Comparison of ENCODE assay signal across 8 cellular contexts in the genomic region with DNA sequence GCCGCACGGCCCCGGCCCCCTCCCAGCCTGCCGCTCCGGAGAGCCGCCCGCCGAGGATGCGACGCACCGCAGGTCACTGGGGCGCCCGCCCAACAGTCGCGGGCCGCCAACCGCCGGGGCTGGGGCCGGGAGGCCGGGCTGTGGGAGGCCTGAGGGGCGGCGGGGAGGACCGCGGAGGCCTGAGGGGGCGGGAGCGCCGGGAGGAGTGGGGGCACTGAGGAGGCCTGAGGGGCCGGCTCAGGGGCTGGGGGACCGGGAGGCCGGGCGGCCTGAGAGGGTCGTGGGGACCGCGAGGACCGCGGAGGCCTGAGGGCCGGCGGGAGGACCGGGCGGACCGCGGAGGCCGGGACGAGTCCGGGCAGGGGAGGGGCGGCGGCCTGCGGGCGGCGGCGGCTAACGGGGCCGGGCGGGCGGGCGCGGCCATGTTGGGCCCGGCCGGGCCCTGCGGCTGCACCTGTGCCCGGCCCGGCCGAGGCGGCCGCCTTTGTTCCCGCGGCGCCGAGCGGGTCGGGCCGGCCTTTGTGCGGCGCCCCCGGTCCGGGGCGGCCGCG. TPM values are rescaled to one million over a fixed set of nuclear protein-coding genes. Genes with fewer than 3 reads are reported as not detected.
DNase-seq lines count a peak whose midpoint lies in the region; ATAC-seq and TF ChIP-seq lines count a peak whose summit lies in the region.

No MANE protein-coding gene starts in this region.

- no peak overlapping the region for H3K27ac Mint-ChIP-seq in Caco-2 (ENCODE audit: unreplicated experiment)
- no peak overlapping the region for H3K27ac Mint-ChIP-seq in activated T-helper 17 cell treated with anti-CD3 and anti-CD28 coated beads, Interleukin-2, amount 50 U/mL, for 72 hours

- H3K4me3 Mint-ChIP-seq in Caco-2 (ENCODE audit: unreplicated experiment): peak overlapping the region; percentile 24
- H3K4me3 Mint-ChIP-seq in activated T-helper 17 cell treated with anti-CD3 and anti-CD28 coated beads, Interleukin-2, amount 50 U/mL, for 72 hours: no peak overlapping the region

- H3K9me3 ChIP-seq in Caco-2 (no peaks in the 10 kb centered on the region), lung (ENCODE audit: control insufficient read depth in 2 of 2, insufficient read depth in 1 of 2, low read length in 1 of 2) (no peaks in the 10 kb centered on the region), aorta (ENCODE audit: control insufficient read depth, low read length) (no peaks in the 10 kb centered on the region)

- peaks cover 18% of the 10 kb centered on the region for H3K4me1 Mint-ChIP-seq in Caco-2 (ENCODE audit: low read depth, unreplicated experiment)
- H3K4me1 Mint-ChIP-seq in activated T-helper 17 cell treated with anti-CD3 and anti-CD28 coated beads, Interleukin-2, amount 50 U/mL, for 72 hours: peaks cover 27% of the 10 kb centered on the region

- no peaks in the 10 kb centered on the region for H3K9me3 Mint-ChIP-seq in Caco-2 (ENCODE audit: unreplicated experiment)
- H3K9me3 Mint-ChIP-seq in activated T-helper 17 cell treated with anti-CD3 and anti-CD28 coated beads, Interleukin-2, amount 50 U/mL, for 72 hours: no peaks in the 10 kb centered on the region

- intact Hi-C loops in Caco-2 (cut with micrococcal nuclease; ENCODE audit: unreplicated experiment): loop anchor here (2.0 to 5.0 kb wide), 2 partner anchors 27 to 41 kb away; no protein-coding TSS in a partner anchor
- intact Hi-C loops in aorta (cut with DNase I): loop anchor here (2.0 kb wide), 1 partner anchor 15 kb away; a partner anchor contains a TSS

- H3K27me3 Mint-ChIP-seq in Caco-2 (ENCODE audit: insufficient read depth, unreplicated experiment): no peaks in the 10 kb centered on the region
- no peaks in the 10 kb centered on the region for H3K27me3 Mint-ChIP-seq in activated T-helper 17 cell treated with anti-CD3 and anti-CD28 coated beads, Interleukin-2, amount 50 U/mL, for 72 hours

- H3K4me1 ChIP-seq in Caco-2 (peaks cover 48% of the 10 kb centered on the region), lung (ENCODE audit: control insufficient read depth in 2 of 2, insufficient read depth in 2 of 2, low read length in 2 of 2) (peaks cover 1 to 2% of the 10 kb centered on the region in 2 donors), aorta (ENCODE audit: control insufficient read depth in 1 of 2, insufficient read depth in 2 of 2, low read length in 2 of 2) (no peaks in the 10 kb centered on the region)

- no peaks in the 10 kb centered on the region for H3K36me3 ChIP-seq in Caco-2 (ENCODE audit: control insufficient read depth, insufficient read depth, low read length)
- H3K36me3 ChIP-seq in lung (ENCODE audit: control insufficient read depth in 2 of 2, insufficient read depth in 2 of 2, low read length in 2 of 2): no peaks in the 10 kb centered on the region
- no peaks in the 10 kb centered on the region for H3K36me3 ChIP-seq in aorta (ENCODE audit: control insufficient read depth in 1 of 2, insufficient read depth in 2 of 2, low read length in 1 of 2)

- H3K27ac ChIP-seq in lung (ENCODE audit: low read depth in 1 of 2, low read length in 1 of 2) (peak overlapping the region; percentile 80 to 92), aorta (ENCODE audit: low read depth in 1 of 2, low read length in 2 of 2) (peak overlapping the region; percentile 30 to 41)

- TF ChIP-seq CTCF in Caco-2 (IDR thresholded peaks at IDR 0.05; ENCODE audit: insufficient read depth in 1 of 2, low read depth in 1 of 2, low read length in 1 of 2, severe bottlenecking in 1 of 2, unreplicated experiment in 1 of 2) (no peak), cardiac fibroblast (IDR thresholded peaks at IDR 0.05; ENCODE audit: low read depth, low read length) (no peak), lung (IDR thresholded peaks at IDR 0.05; ENCODE audit: control extremely low read depth, extremely low read depth) (no peak)

- peak; percentile 5 for ATAC-seq in GM19452 (IDR thresholded peaks at IDR 0.05; ENCODE audit: unreplicated experiment)
- peak; percentile 1 for ATAC-seq in HG03565 (IDR thresholded peaks at IDR 0.05; ENCODE audit: unreplicated experiment)
- ATAC-seq in lung (ENCODE audit: insufficient read depth, low FRiP score): no peak
- ATAC-seq in aorta (ENCODE audit: low FRiP score): peak; percentile 11
- ATAC-seq in activated T-helper 17 cell treated with anti-CD3 and anti-CD28 coated beads, Interleukin-2, amount 50 U/mL, for 72 hours (replicated peaks): no peak

- BruUV-seq in Caco-2 (replicated peaks; lab: Mats Ljungman, UMichigan): no TSS peak

- H3K4me3 ChIP-seq in Caco-2 (ENCODE audit: low read depth, low read length) (peak overlapping the region; percentile 47), cardiac fibroblast (replicated peaks in 1 of 2; ENCODE audit: low read depth in 2 of 2, low read length in 2 of 2) (peak overlapping the region; percentile 51 to 71), lung (peak overlapping the region; percentile 88), aorta (ENCODE audit: low read length in 2 of 2) (peak overlapping the region; percentile 87 to 100)

- POLR2A ChIA-PET in Caco-2 (lab: Charles Lee): no interaction called here

- WGBS in lung, 2 donors: 0 to 1% methylated on average over 23 to 79 of the region's 79 CpGs
- 0% methylated on average over 14 to 79 of the region's 79 CpGs for WGBS in aorta, 2 donors

- DNase-seq in Caco-2 (peak in 1 of 2 experiments; percentile 65), cardiac fibroblast (ENCODE audit: low read depth in 2 of 2) (no peak), lung (ENCODE audit: low spot score) (no peak), aorta (peak in 1 of 2 donors; percentile 65), COLO829 (ENCODE audit: low spot score) (no peak)

- CTCF ChIA-PET in Caco-2 (lab: Charles Lee): no interaction called here

- H3K36me3 Mint-ChIP-seq in Caco-2 (ENCODE audit: insufficient read depth, unreplicated experiment): peaks cover 14% of the 10 kb centered on the region
- peaks cover 12% of the 10 kb centered on the region for H3K36me3 Mint-ChIP-seq in activated T-helper 17 cell treated with anti-CD3 and anti-CD28 coated beads, Interleukin-2, amount 50 U/mL, for 72 hours (ENCODE audit: low read depth)

- H3K27me3 ChIP-seq in Caco-2 (replicated peaks; ENCODE audit: control insufficient read depth, insufficient read depth, low read length): no peaks in the 10 kb centered on the region
- no peaks in the 10 kb centered on the region for H3K27me3 ChIP-seq in lung (ENCODE audit: control insufficient read depth, insufficient read depth)
- no peaks in the 10 kb centered on the region for H3K27me3 ChIP-seq in aorta (ENCODE audit: control insufficient read depth in 1 of 2, insufficient read depth in 2 of 2, low read length in 1 of 2)

RNA-seq across cellular contexts. Expression of a gene that starts 0.4 kb away (rescaled TPM):
- total RNA-seq in Caco-2 (2022): 113 and 122 TPM in 2 replicates
- 10 to 100 TPM; 41.7 to 66.2 TPM for total RNA-seq in lung
- polyA plus RNA-seq in lung: 10 to 100 TPM; 12.7 to 14.8 TPM
- 10 to 100 TPM; 47.2 to 56.6 TPM for total RNA-seq in aorta
- 10 to 100 TPM in 1 of 2 donors, 1 to 10 TPM in 1; 8.0 to 10.9 TPM for polyA plus RNA-seq in aorta
- 100 to 1,000 TPM; 187 to 239 TPM for total RNA-seq in activated T-helper 17 cell treated with anti-CD3 and anti-CD28 coated beads, Interleukin-2, amount 50 U/mL, for 72 hours

RNA-seq across cellular contexts. Expression of a gene that starts 15.6 kb away (rescaled TPM):
- total RNA-seq in Caco-2 (2022) (63.9 and 68.9 TPM in 2 replicates), lung (10 to 100 TPM; 31.1 to 47.1 TPM), aorta (10 to 100 TPM; 25.3 to 25.6 TPM)
- polyA plus RNA-seq in lung (10 to 100 TPM; 21.7 to 22.6 TPM), aorta (10 to 100 TPM in 1 of 2 donors, 1 to 10 TPM in 1; 6.8 to 12.4 TPM)
- 10 to 100 TPM; 21.3 to 71.0 TPM for total RNA-seq in activated T-helper 17 cell treated with anti-CD3 and anti-CD28 coated beads, Interleukin-2, amount 50 U/mL, for 72 hours

Comparison
In these comparisons a context has a peak if more than half of its experiments do, and no peak if none do; other contexts are left out.
1. ATAC-seq: peak in GM19452 (single experiment), HG03565 (single experiment) and aorta (single experiment); none in lung (single experiment) and activated T-helper 17 cell treated with anti-CD3 and anti-CD28 coated beads, Interleukin-2, amount 50 U/mL, for 72 hours (single experiment).
2. Peak in every context shown above with its lines, with median percentiles within 50 percentile points of each other: H3K4me3 ChIP-seq.